ENCODE assay signal across 1 cellular context in genomic region chr15:82535566-82536408, GRCh38.
TF ChIP-seq lines count a peak whose summit lies in the region.

No MANE protein-coding gene starts in this region.

TF ChIP-seq in K562, 482 proteins besides CTCF, POLR2A, EP300 and RAD21 (continued from another document):
- TF ChIP-seq, protein P1, sequence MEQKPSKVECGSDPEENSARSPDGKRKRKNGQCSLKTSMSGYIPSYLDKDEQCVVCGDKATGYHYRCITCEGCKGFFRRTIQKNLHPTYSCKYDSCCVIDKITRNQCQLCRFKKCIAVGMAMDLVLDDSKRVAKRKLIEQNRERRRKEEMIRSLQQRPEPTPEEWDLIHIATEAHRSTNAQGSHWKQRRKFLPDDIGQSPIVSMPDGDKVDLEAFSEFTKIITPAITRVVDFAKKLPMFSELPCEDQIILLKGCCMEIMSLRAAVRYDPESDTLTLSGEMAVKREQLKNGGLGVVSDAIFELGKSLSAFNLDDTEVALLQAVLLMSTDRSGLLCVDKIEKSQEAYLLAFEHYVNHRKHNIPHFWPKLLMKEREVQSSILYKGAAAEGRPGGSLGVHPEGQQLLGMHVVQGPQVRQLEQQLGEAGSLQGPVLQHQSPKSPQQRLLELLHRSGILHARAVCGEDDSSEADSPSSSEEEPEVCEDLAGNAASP (IDR thresholded peaks at IDR 0.05), result no peak
- TF ChIP-seq ESRRA (IDR thresholded peaks at IDR 0.05; ENCODE audit: borderline replicate concordance, low read depth), result no peak
- no peak for TF ChIP-seq ZNF232 (CRISPR knock-in tag; IDR thresholded peaks at IDR 0.05)
- TF ChIP-seq TFE3 (CRISPR knock-in tag; IDR thresholded peaks at IDR 0.05), result no peak
- TF ChIP-seq PTRF (tag; IDR thresholded peaks at IDR 0.05), result no peak
- TF ChIP-seq TCF3 (CRISPR knock-in tag; IDR thresholded peaks at IDR 0.05), result no peak
- TF ChIP-seq RNF2 (IDR thresholded peaks at IDR 0.05), result no peak
- TF ChIP-seq ZNF280A (IDR thresholded peaks at IDR 0.05; ENCODE audit: low read depth, partially characterized antibody), result no peak
